Comparison of ENCODE assay signal across 1 cellular context in the genomic region with DNA sequence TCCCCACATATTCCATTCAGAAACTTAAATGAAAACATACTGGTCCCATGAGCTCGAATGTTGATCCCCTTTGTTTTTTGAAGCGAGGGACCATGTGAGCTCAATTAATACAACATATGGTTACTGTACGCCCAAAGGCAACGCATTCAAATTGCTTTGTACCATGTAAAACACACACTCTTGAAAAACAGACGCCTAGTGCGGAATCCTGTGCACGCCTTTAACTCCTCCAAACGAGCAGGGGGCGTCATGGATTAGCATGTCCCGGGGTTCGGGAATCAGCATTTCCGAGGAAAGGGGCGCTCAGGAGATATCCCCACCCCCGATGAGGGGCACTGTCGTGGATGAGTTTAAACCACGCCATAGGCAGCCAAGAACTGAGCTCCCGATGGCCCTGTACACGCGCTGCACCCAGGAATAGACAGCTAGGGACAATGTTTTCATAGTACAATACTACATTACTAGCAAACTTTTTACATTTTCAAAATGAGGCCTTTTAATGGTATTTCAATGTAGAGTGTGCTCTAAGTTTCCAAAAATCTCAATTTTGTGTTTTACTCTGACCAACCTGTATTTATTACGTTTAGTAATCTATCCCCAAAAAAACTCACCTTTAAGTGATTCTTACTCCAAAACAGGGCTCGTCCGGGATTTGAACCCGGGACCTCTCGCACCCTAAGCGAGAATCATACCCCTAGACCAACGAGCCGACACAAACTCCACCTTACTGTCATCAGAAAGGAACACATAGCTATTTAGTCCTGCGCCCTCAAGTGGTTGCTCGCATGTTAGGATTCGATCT.
TF ChIP-seq lines count a peak whose summit lies in the region.

No MANE protein-coding gene starts in this region.

TF ChIP-seq in K562, 482 proteins besides CTCF, POLR2A, EP300 and RAD21 (continued from another document and continues in another):
- peak; percentile 26; the same call in 1 of the 2 replicates for TF ChIP-seq TOE1 (IDR thresholded peaks at IDR 0.05; ENCODE audit: borderline replicate concordance)
- TF ChIP-seq TOE1 (CRISPR knock-in tag; IDR thresholded peaks at IDR 0.05; ENCODE audit: borderline replicate concordance, low read depth) = no peak
- peak; percentile 95; the same call in 1 of the 2 replicates for TF ChIP-seq ZNF24 (IDR thresholded peaks at IDR 0.05)
- TF ChIP-seq ZNF780A (CRISPR knock-in tag; IDR thresholded peaks at IDR 0.05) = no peak
- no peak for TF ChIP-seq KDM2B (CRISPR knock-in tag; IDR thresholded peaks at IDR 0.05)
- TF ChIP-seq MYC (IDR thresholded peaks at IDR 0.05; ENCODE audit: low read depth, low read length) = no peak
- 0 out of 2 replicates have a peak, but pooled peaks have one; percentile 0 for TF ChIP-seq MYC (CRISPR knock-in tag; IDR thresholded peaks at IDR 0.05; ENCODE audit: borderline replicate concordance, low read depth)
- 0 out of 2 replicates have a peak, but pooled peaks have one; percentile 39 for TF ChIP-seq CHD2 (IDR thresholded peaks at IDR 0.05; ENCODE audit: low read depth, low read length)
- TF ChIP-seq, protein P1, sequence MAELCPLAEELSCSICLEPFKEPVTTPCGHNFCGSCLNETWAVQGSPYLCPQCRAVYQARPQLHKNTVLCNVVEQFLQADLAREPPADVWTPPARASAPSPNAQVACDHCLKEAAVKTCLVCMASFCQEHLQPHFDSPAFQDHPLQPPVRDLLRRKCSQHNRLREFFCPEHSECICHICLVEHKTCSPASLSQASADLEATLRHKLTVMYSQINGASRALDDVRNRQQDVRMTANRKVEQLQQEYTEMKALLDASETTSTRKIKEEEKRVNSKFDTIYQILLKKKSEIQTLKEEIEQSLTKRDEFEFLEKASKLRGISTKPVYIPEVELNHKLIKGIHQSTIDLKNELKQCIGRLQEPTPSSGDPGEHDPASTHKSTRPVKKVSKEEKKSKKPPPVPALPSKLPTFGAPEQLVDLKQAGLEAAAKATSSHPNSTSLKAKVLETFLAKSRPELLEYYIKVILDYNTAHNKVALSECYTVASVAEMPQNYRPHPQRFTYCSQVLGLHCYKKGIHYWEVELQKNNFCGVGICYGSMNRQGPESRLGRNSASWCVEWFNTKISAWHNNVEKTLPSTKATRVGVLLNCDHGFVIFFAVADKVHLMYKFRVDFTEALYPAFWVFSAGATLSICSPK (IDR thresholded peaks at IDR 0.05; ENCODE audit: borderline replicate concordance) = peak; percentile 42; the same call in 1 of the 2 replicates
- TF ChIP-seq ID3 (CRISPR knock-in tag; IDR thresholded peaks at IDR 0.05) = no peak
- peak; percentile 85; the same call in 1 of the 2 replicates for TF ChIP-seq ID3 (tag; IDR thresholded peaks at IDR 0.05)
- TF ChIP-seq ERF (CRISPR knock-in tag; IDR thresholded peaks at IDR 0.05) = peak; percentile 65; the same call in 1 of the 2 replicates
- TF ChIP-seq, protein P2, sequence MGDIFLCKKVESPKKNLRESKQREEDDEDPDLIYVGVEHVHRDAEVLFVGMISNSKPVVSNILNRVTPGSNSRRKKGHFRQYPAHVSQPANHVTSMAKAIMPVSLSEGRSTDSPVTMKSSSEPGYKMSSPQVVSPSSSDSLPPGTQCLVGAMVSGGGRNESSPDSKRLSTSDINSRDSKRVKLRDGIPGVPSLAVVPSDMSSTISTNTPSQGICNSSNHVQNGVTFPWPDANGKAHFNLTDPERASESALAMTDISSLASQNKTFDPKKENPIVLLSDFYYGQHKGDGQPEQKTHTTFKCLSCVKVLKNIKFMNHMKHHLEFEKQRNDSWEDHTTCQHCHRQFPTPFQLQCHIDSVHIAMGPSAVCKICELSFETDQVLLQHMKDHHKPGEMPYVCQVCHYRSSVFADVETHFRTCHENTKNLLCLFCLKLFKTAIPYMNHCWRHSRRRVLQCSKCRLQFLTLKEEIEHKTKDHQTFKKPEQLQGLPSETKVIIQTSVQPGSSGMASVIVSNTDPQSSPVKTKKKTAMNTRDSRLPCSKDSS (IDR thresholded peaks at IDR 0.05; ENCODE audit: low read depth, partially characterized antibody) = no peak
- peak; percentile 84 for TF ChIP-seq GTF2F1 (IDR thresholded peaks at IDR 0.05; ENCODE audit: low read depth, low read length)
- peak; percentile 58; the same call in 1 of the 2 replicates for TF ChIP-seq CTBP1 (IDR thresholded peaks at IDR 0.05; ENCODE audit: borderline replicate concordance)
- no peak for TF ChIP-seq ZNF668 (CRISPR knock-in tag; IDR thresholded peaks at IDR 0.05)
- TF ChIP-seq THAP12 (CRISPR knock-in tag; IDR thresholded peaks at IDR 0.05) = 0 out of 2 replicates have a peak, but pooled peaks have one; percentile 42
- TF ChIP-seq, protein P3, sequence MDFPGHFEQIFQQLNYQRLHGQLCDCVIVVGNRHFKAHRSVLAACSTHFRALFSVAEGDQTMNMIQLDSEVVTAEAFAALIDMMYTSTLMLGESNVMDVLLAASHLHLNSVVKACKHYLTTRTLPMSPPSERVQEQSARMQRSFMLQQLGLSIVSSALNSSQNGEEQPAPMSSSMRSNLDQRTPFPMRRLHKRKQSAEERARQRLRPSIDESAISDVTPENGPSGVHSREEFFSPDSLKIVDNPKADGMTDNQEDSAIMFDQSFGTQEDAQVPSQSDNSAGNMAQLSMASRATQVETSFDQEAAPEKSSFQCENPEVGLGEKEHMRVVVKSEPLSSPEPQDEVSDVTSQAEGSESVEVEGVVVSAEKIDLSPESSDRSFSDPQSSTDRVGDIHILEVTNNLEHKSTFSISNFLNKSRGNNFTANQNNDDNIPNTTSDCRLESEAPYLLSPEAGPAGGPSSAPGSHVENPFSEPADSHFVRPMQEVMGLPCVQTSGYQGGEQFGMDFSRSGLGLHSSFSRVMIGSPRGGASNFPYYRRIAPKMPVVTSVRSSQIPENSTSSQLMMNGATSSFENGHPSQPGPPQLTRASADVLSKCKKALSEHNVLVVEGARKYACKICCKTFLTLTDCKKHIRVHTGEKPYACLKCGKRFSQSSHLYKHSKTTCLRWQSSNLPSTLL (IDR thresholded peaks at IDR 0.05) = peak; percentile 84
- no peak for TF ChIP-seq ZNF561 (CRISPR knock-in tag; conservative IDR thresholded peaks at IDR 0.05)
- peak; percentile 69; the same call in 1 of the 2 replicates for TF ChIP-seq SMAD4 (CRISPR knock-in tag; conservative IDR thresholded peaks at IDR 0.05)
- no peak for TF ChIP-seq ZNF277 (CRISPR knock-in tag; IDR thresholded peaks at IDR 0.05; ENCODE audit: borderline replicate concordance)
- peak; percentile 46; the same call in 1 of the 2 replicates for TF ChIP-seq ZBTB33 (CRISPR knock-in tag; IDR thresholded peaks at IDR 0.05)
- TF ChIP-seq EGR1 (conservative IDR thresholded peaks at IDR 0.05) = peak; percentile 5; the same call in 1 of the 2 replicates
- TF ChIP-seq SIN3A (IDR thresholded peaks at IDR 0.05; ENCODE audit: borderline replicate concordance in 2 of 2, control insufficient read depth in 1 of 2, low read depth in 2 of 2, low read length in 2 of 2) = peak; percentile 32 to 48; a peak in 1 of 4 replicates
- 0 out of 2 replicates have a peak, but pooled peaks have one; percentile 3 for TF ChIP-seq SMAD3 (CRISPR knock-in tag; conservative IDR thresholded peaks at IDR 0.05)
- TF ChIP-seq HNRNPUL1 (IDR thresholded peaks at IDR 0.05; ENCODE audit: low read length) = no peak
- 0 out of 2 replicates have a peak, but pooled peaks have one; percentile 55 for TF ChIP-seq ZC3H8 (IDR thresholded peaks at IDR 0.05)
- TF ChIP-seq ZNF407 (IDR thresholded peaks at IDR 0.05; ENCODE audit: low read depth) = peak; percentile 78
- peak; percentile 40 for TF ChIP-seq FOS (IDR thresholded peaks at IDR 0.05; ENCODE audit: extremely low read depth, insufficient read length)
